ENCODE assay signal across 1 cellular context in genomic region chr7:157932498-157933218, GRCh38.
TF ChIP-seq lines count a peak whose summit lies in the region.

No MANE protein-coding gene starts in this region.

TF ChIP-seq in HEK293, 187 proteins besides CTCF, POLR2A, EP300 and RAD21 (continued from another document):
- TF ChIP-seq ZBTB10 (tag by site-specific recombination; IDR thresholded peaks at IDR 0.05) (peak; percentile 39; the same call in 1 of the 2 replicates), TCF7L2 (IDR thresholded peaks at IDR 0.05; ENCODE audit: borderline replicate concordance, low read depth, low read length) (no peak), ZNF48 (tag by site-specific recombination; IDR thresholded peaks at IDR 0.05) (no peak), BCL6B (tag by site-specific recombination; IDR thresholded peaks at IDR 0.05) (no peak), ZNF2 (tag by site-specific recombination; IDR thresholded peaks at IDR 0.05) (no peak), ZSCAN5A (tag by site-specific recombination; IDR thresholded peaks at IDR 0.05) (no peak), ZNF449 (tag by site-specific recombination; IDR thresholded peaks at IDR 0.05) (no peak), ZNF221 (tag by site-specific recombination; IDR thresholded peaks at IDR 0.05; ENCODE audit: borderline replicate concordance) (no peak), SP7 (tag by site-specific recombination; IDR thresholded peaks at IDR 0.05) (peak; percentile 75), ZNF549 (tag by site-specific recombination; IDR thresholded peaks at IDR 0.05) (no peak), TRIM28 (IDR thresholded peaks at IDR 0.05; ENCODE audit: borderline replicate concordance, low read length) (peak; percentile 49; the same call in 1 of the 2 replicates), ZNF394 (tag by site-specific recombination; IDR thresholded peaks at IDR 0.05; ENCODE audit: borderline replicate concordance) (peak; percentile 20; the same call in 1 of the 2 replicates), ZNF274 (IDR thresholded peaks at IDR 0.05; ENCODE audit: low read length) (no peak), ZNF274 (tag by site-specific recombination; IDR thresholded peaks at IDR 0.05; ENCODE audit: borderline replicate concordance) (no peak), ZNF157 (tag by site-specific recombination; IDR thresholded peaks at IDR 0.05) (no peak), ZNF37A (tag by site-specific recombination; IDR thresholded peaks at IDR 0.05) (no peak), ZNF623 (tag by site-specific recombination; IDR thresholded peaks at IDR 0.05) (no peak), ZNF121 (tag by site-specific recombination; IDR thresholded peaks at IDR 0.05) (no peak), ZNF184 (tag by site-specific recombination; IDR thresholded peaks at IDR 0.05) (no peak; the same call in 1 of the 2 replicates), ZNF175 (tag by site-specific recombination; IDR thresholded peaks at IDR 0.05) (no peak), ZNF639 (tag by site-specific recombination; IDR thresholded peaks at IDR 0.05) (peak; percentile 81; the same call in 1 of the 2 replicates), PBX3 (CRISPR knock-in tag; IDR thresholded peaks at IDR 0.05) (no peak), RBAK (tag by site-specific recombination; IDR thresholded peaks at IDR 0.05) (no peak), BCL11A (tag by site-specific recombination; IDR thresholded peaks at IDR 0.05; ENCODE audit: low read depth) (no peak), ZBTB8A (tag by site-specific recombination; IDR thresholded peaks at IDR 0.05) (no peak), GLI2 (tag by site-specific recombination; IDR thresholded peaks at IDR 0.05; ENCODE audit: borderline replicate concordance, low read depth) (no peak), SCRT1 (tag by site-specific recombination; IDR thresholded peaks at IDR 0.05; ENCODE audit: borderline replicate concordance) (no peak), ZNF311 (tag by site-specific recombination; IDR thresholded peaks at IDR 0.05; ENCODE audit: borderline replicate concordance) (no peak), ZEB2 (tag by site-specific recombination; IDR thresholded peaks at IDR 0.05) (no peak), INSM2 (tag by site-specific recombination; IDR thresholded peaks at IDR 0.05) (no peak), ZNF16 (tag by site-specific recombination; IDR thresholded peaks at IDR 0.05; ENCODE audit: low read depth) (no peak), ZNF423 (tag by site-specific recombination; IDR thresholded peaks at IDR 0.05) (no peak)
TF ChIP-seq in HEK293: peak in this region for 31.
